ENCODE assay signal across 20 cellular contexts in genomic region chr11:72561856-72562255, GRCh38.
DNase-seq lines count a peak whose midpoint lies in the region; ATAC-seq and TF ChIP-seq lines count a peak whose summit lies in the region.
"Had no signal": no experiment of that assay in that cellular context is flagged by ENCODE, and none has a peak within 500 bp of the region (broad histone marks: within the 10 kb centered on the region; RNA-seq: fewer than 3 reads in every experiment).

No MANE protein-coding gene starts in this region.

- peaks cover 2 to 4% of the 10 kb centered on the region in 2 donors for H3K27me3 Mint-ChIP-seq in CD8-positive, alpha-beta memory T cell

- H3K9me3 ChIP-seq in right cardiac atrium (ENCODE audit: control insufficient read depth, low read length) (no peaks in the 10 kb centered on the region), gastroesophageal sphincter (no peaks in the 10 kb centered on the region), spleen (no peaks in the 10 kb centered on the region)
- no peaks in the 10 kb centered on the region for H3K9me3 ChIP-seq in CD8-positive, alpha-beta memory T cell (ENCODE audit: low read length)
- H3K9me3 ChIP-seq: Peyer's patch had no signal

- H3K4me3 Mint-ChIP-seq in CD8-positive, alpha-beta memory T cell = no peak overlapping the region
- H3K4me3 Mint-ChIP-seq: B cell, IgD-negative memory B cell had no signal

- POLR2A ChIA-PET in CD8-positive, alpha-beta memory T cell (lab: Charles Lee) = no interaction called here

- peak overlapping the region in 1 of 8 donors; percentile 25 for H3K27ac Mint-ChIP-seq in CD8-positive, alpha-beta memory T cell
- H3K27ac Mint-ChIP-seq: B cell, IgD-negative memory B cell had no signal

- TF ChIP-seq POLR2A in gastroesophageal sphincter (IDR thresholded peaks at IDR 0.05) (no peak), spleen (IDR thresholded peaks at IDR 0.05) (no peak)

- H3K27me3 ChIP-seq in right cardiac atrium (ENCODE audit: control insufficient read depth, insufficient read depth) = no peaks in the 10 kb centered on the region
- H3K27me3 ChIP-seq in CD8-positive, alpha-beta memory T cell (ENCODE audit: insufficient read depth, low read length, poor library complexity, severe bottlenecking) = no peaks in the 10 kb centered on the region
- H3K27me3 ChIP-seq in gastroesophageal sphincter = peaks cover 9% of the 10 kb centered on the region
- no peaks in the 10 kb centered on the region for H3K27me3 ChIP-seq in spleen (replicated peaks in 1 of 7)
- H3K27me3 ChIP-seq: Peyer's patch had no signal

- no peaks in the 10 kb centered on the region for H3K36me3 Mint-ChIP-seq in CD8-positive, alpha-beta memory T cell
- H3K36me3 Mint-ChIP-seq: IgD-negative memory B cell had no signal

- intact Hi-C loops in right cardiac atrium (cut with DNase I) = no loop called here
- intact Hi-C loops in Right ventricle myocardium inferior (cut with DNase I) = no loop called here
- intact Hi-C loops in posterior vena cava (cut with DNase I) = no loop called here
- intact Hi-C loops in spleen (cut with DNase I; ENCODE audit: low total_unique reads) = loop anchor here (10.0 kb wide), 1 partner anchor 77 kb away; no protein-coding TSS in a partner anchor

- 77% methylated on average over 4 of the region's 4 CpGs for WGBS in right cardiac atrium
- WGBS in gastroesophageal sphincter (ENCODE audit: low coverage in 1 of 2), 2 donors = no CpG with 5 or more reads among the region's 4 CpGs
- WGBS in spleen, 5 donors = 68 to 91% (median 85%) methylated on average over 4 of the region's 4 CpGs

- peaks cover 0 to 6% (median 2%) of the 10 kb centered on the region in 3 donors for H3K4me1 Mint-ChIP-seq in CD8-positive, alpha-beta memory T cell
- H3K4me1 Mint-ChIP-seq: B cell, IgD-negative memory B cell had no signal

- CTCF ChIA-PET in CD8-positive, alpha-beta memory T cell (lab: Charles Lee) = interaction anchor here (1.0 kb wide), 1 partner anchor 23 kb away, joined by 3 read pairs; no protein-coding TSS in a partner anchor

- H3K36me3 ChIP-seq in CD8-positive, alpha-beta memory T cell (ENCODE audit: insufficient read depth, low read length) = no peaks in the 10 kb centered on the region
- H3K36me3 ChIP-seq in gastroesophageal sphincter = no peaks in the 10 kb centered on the region
- no peaks in the 10 kb centered on the region for H3K36me3 ChIP-seq in spleen
- H3K36me3 ChIP-seq: Peyer's patch had no signal

- H3K4me3 ChIP-seq in right cardiac atrium (ENCODE audit: low read length) (no peak overlapping the region), fibroblast of the aortic adventitia (ENCODE audit: low read depth, low read length) (no peak overlapping the region), gastroesophageal sphincter (no peak overlapping the region), spleen (no peak overlapping the region)
- H3K4me3 ChIP-seq in CD8-positive, alpha-beta memory T cell (ENCODE audit: low read length) = no peak overlapping the region
- H3K4me3 ChIP-seq: Peyer's patch had no signal

- TF ChIP-seq EP300 in gastroesophageal sphincter (IDR thresholded peaks at IDR 0.05) = no peak

- TF ChIP-seq CTCF in fibroblast of the aortic adventitia (IDR thresholded peaks at IDR 0.05; ENCODE audit: insufficient read depth, low read length) (no peak), gastroesophageal sphincter (IDR thresholded peaks at IDR 0.05) (no peak), spleen (IDR thresholded peaks at IDR 0.05 in 8 of 11, conservative IDR thresholded peaks at IDR 0.05 in 3 of 11) (no peak)

- ATAC-seq in right cardiac atrium (peak; percentile 56 to 91), Right ventricle myocardium inferior (no peak), gastroesophageal sphincter (no peak)
- ATAC-seq in activated CD4-positive, CD25-positive, alpha-beta regulatory T cell treated with anti-CD3 and anti-CD28 coated beads, Interleukin-2, amount 50 U/mL, for 24 hours = no peak

- no peaks in the 10 kb centered on the region for H3K9me3 Mint-ChIP-seq in CD8-positive, alpha-beta memory T cell
- H3K9me3 Mint-ChIP-seq: IgD-negative memory B cell had no signal

- no peak overlapping the region for H3K27ac ChIP-seq in right cardiac atrium (ENCODE audit: low read length)
- no peak overlapping the region for H3K27ac ChIP-seq in CD8-positive, alpha-beta memory T cell (ENCODE audit: low read depth, low read length)
- H3K27ac ChIP-seq in gastroesophageal sphincter = no peak overlapping the region
- H3K27ac ChIP-seq in spleen = no peak overlapping the region
- H3K27ac ChIP-seq: Peyer's patch had no signal

- no peaks in the 10 kb centered on the region for H3K4me1 ChIP-seq in right cardiac atrium (ENCODE audit: control insufficient read depth, insufficient read depth, low read length)
- no peaks in the 10 kb centered on the region for H3K4me1 ChIP-seq in CD8-positive, alpha-beta memory T cell (ENCODE audit: insufficient read depth, low read length)
- no peaks in the 10 kb centered on the region for H3K4me1 ChIP-seq in gastroesophageal sphincter
- peaks cover 0 to 4% (median 0%) of the 10 kb centered on the region in 6 donors for H3K4me1 ChIP-seq in spleen
- H3K4me1 ChIP-seq: Peyer's patch had no signal

- no peak for DNase-seq in right cardiac atrium
- DNase-seq in Right ventricle myocardium inferior (ENCODE audit: missing footprints) = no peak
- DNase-seq in fibroblast of the aortic adventitia (ENCODE audit: low read depth) = peak; percentile 81
- peak; percentile 69 for DNase-seq in posterior vena cava (ENCODE audit: low spot score)
- no peak for DNase-seq in CD8-positive, alpha-beta memory T cell
- DNase-seq in spleen = no peak
- DNase-seq: COR-L47; DMS 273 treated with DMSO at 0.1 percent for 48 hours; DND-41; H7; Karpas-422; NCI-H2029 treated with DMSO at 0.1 percent for 48 hours; NCI-H446 treated with DMSO at 0.1 percent for 48 hours; NK-92 treated with Interleukin-12 subunit alpha and Interleukin-12 subunit beta, amount 100 ng/mL, for 24 hours; Peyer's patch; SHP77 treated with DMSO at 0.1 percent for 48 hours had no signal

Comparison
In these comparisons a context has a peak if more than half of its experiments do, and no peak if none do; other contexts are left out.
1. ATAC-seq: peak in right cardiac atrium (2 of 2); none in Right ventricle myocardium inferior (single experiment), gastroesophageal sphincter (single experiment) and activated CD4-positive, CD25-positive, alpha-beta regulatory T cell treated with anti-CD3 and anti-CD28 coated beads, Interleukin-2, amount 50 U/mL, for 24 hours (0 of 2).
2. DNase-seq: peak in fibroblast of the aortic adventitia (single experiment) and posterior vena cava (single experiment); none in right cardiac atrium (0 of 3), Right ventricle myocardium inferior (single experiment), CD8-positive, alpha-beta memory T cell (0 of 5) and spleen (single experiment).